In genomic region chr3:149377408-149378111, GRCh38 we compare ENCODE assay signal across 9 cellular contexts. TPM values are rescaled to one million over a fixed set of nuclear protein-coding genes. Genes with fewer than 3 reads are reported as not detected.
DNase-seq lines count a peak whose midpoint lies in the region; ATAC-seq, FAIRE-seq and TF ChIP-seq lines count a peak whose summit lies in the region.
"Had no signal": no experiment of that assay in that cellular context is flagged by ENCODE, and none has a peak within 500 bp of the region (broad histone marks: within the 10 kb centered on the region; RNA-seq: fewer than 3 reads in every experiment).

TM4SF1 (minus strand) TSS chr3:149377649; CDS start chr3:149377547, 102 bp downstream.

- dilution Hi-C loops in keratinocyte (cut with MboI; ENCODE audit: extremely low pct_ligation_motif_present, low sequenced_read_pairs): no loop called here

- peaks cover 26% of the 10 kb centered on the region for H3K79me2 ChIP-seq in keratinocyte (ENCODE audit: control insufficient read depth, insufficient read depth, low read length)

- H4K20me1 ChIP-seq in keratinocyte (ENCODE audit: control insufficient read depth, extremely low read depth, insufficient read depth, low read length): no peaks in the 10 kb centered on the region

- peak within 1 kb of the TSS; percentile 91 for H3K4me2 ChIP-seq in keratinocyte (ENCODE audit: control insufficient read depth, extremely low read depth, insufficient read depth, low read depth, low read length)

- no peaks in the 10 kb centered on the region for H3K36me3 Mint-ChIP-seq in activated naive CD4-positive, alpha-beta T cell treated with anti-CD3 and anti-CD28 coated beads, Interleukin-2, amount 50 U/mL, for 72 hours

- peak within 1 kb of the TSS; percentile 46 for H3K4me3 ChIP-seq in astrocyte of the cerebellum (ENCODE audit: low read depth, low read length)
- peak within 1 kb of the TSS; percentile 65 to 87 (median 83) for H3K4me3 ChIP-seq in keratinocyte (ENCODE audit: control insufficient read depth in 2 of 3, extremely low read depth in 1 of 3, insufficient read depth in 2 of 3, low read depth in 1 of 3, low read length in 3 of 3)
- H3K4me3 ChIP-seq in subcutaneous abdominal adipose tissue (ENCODE audit: low read depth in 1 of 5, low read length in 5 of 5): peak within 1 kb of the TSS; percentile 28 to 82 (median 62)

- no peaks in the 10 kb centered on the region for H3K9me1 ChIP-seq in keratinocyte (ENCODE audit: control insufficient read depth, extremely low read depth, insufficient read depth, low read length)

- TF ChIP-seq CTCF in astrocyte of the cerebellum (IDR thresholded peaks at IDR 0.05; ENCODE audit: low read depth, low read length, missing control alignments) (no peak), keratinocyte (optimal IDR thresholded peaks at IDR 0.05 in 1 of 3, IDR thresholded peaks at IDR 0.05 in 1 of 3, conservative IDR thresholded peaks at IDR 0.05 in 1 of 3; ENCODE audit: extremely low read depth in 1 of 3, insufficient read depth in 2 of 3, low read length in 3 of 3) (peak in 1 of 3 experiments; percentile 31)

- H3K27ac Mint-ChIP-seq in activated naive CD4-positive, alpha-beta T cell treated with anti-CD3 and anti-CD28 coated beads, Interleukin-2, amount 50 U/mL, for 72 hours: no peak within 1 kb of the TSS

- H3K9ac ChIP-seq in keratinocyte (ENCODE audit: control insufficient read depth, extremely low read depth, insufficient read depth, low read length) (peak within 1 kb of the TSS; percentile 93), subcutaneous abdominal adipose tissue (ENCODE audit: low read length in 5 of 5) (peak within 1 kb of the TSS; percentile 51 to 82 (median 67))

- H3K4me1 ChIP-seq in keratinocyte (ENCODE audit: control insufficient read depth, extremely low read depth, insufficient read depth, low read length) (peaks cover 55% of the 10 kb centered on the region), subcutaneous abdominal adipose tissue (ENCODE audit: control insufficient read depth in 5 of 5, insufficient read depth in 5 of 5, low read length in 5 of 5) (peaks cover 6 to 44% (median 33%) of the 10 kb centered on the region in 5 donors)

- no peaks in the 10 kb centered on the region for H3K9me3 ChIP-seq in keratinocyte (ENCODE audit: control insufficient read depth, low read depth, low read length)
- no peaks in the 10 kb centered on the region for H3K9me3 ChIP-seq in subcutaneous abdominal adipose tissue (ENCODE audit: control insufficient read depth in 5 of 5, low read length in 5 of 5)

- peak; percentile 16 to 22 for ATAC-seq in activated naive CD4-positive, alpha-beta T cell treated with anti-CD3 and anti-CD28 coated beads, Interleukin-2, amount 50 U/mL, for 72 hours
- ATAC-seq in HG03159 (IDR thresholded peaks at IDR 0.05; ENCODE audit: unreplicated experiment): no peak

- in situ Hi-C loops in astrocyte of the cerebellum (cut with HindIII; ENCODE audit: low sequenced_read_pairs): no loop called here

- peak within 1 kb of the TSS; percentile 31 for H2AFZ ChIP-seq in keratinocyte (ENCODE audit: control insufficient read depth, low read length)

- no peak for DNase-seq in activated naive CD4-positive, alpha-beta T cell treated with anti-CD3 and anti-CD28 coated beads, Interleukin-2, amount 50 U/mL, for 72 hours (ENCODE audit: low spot score in 2 of 2)
- no peak for DNase-seq in activated naive CD4-positive, alpha-beta T cell treated with Interleukin-2 at 50 U/mL for 16 hours
- DNase-seq in astrocyte of the cerebellum (ENCODE audit: low read depth) (peak; percentile 78), keratinocyte (ENCODE audit: low read depth, low spot score) (no peak), DMS79 (lab: John Stamatoyannopoulos, UW) (no peak), NCI-H2171 (lab: John Stamatoyannopoulos, UW) (no peak)
- DNase-seq: DND-41 had no signal

- H3K27me3 ChIP-seq in keratinocyte (ENCODE audit: control insufficient read depth, extremely low read depth, insufficient read depth, low read length) (no peaks in the 10 kb centered on the region), subcutaneous abdominal adipose tissue (ENCODE audit: control insufficient read depth in 5 of 5, insufficient read depth in 4 of 5, low read length in 5 of 5) (no peaks in the 10 kb centered on the region)

- H3K36me3 ChIP-seq in keratinocyte (ENCODE audit: control insufficient read depth in 2 of 2, extremely low read depth in 1 of 2, insufficient read depth in 2 of 2, low read length in 2 of 2) (peaks cover 8 to 15% of the 10 kb centered on the region in 2 experiments), subcutaneous abdominal adipose tissue (ENCODE audit: control insufficient read depth in 5 of 5, insufficient read depth in 5 of 5, low read length in 5 of 5) (peaks cover 0 to 17% (median 0%) of the 10 kb centered on the region in 5 donors)

- H3K9me3 Mint-ChIP-seq in activated naive CD4-positive, alpha-beta T cell treated with anti-CD3 and anti-CD28 coated beads, Interleukin-2, amount 50 U/mL, for 72 hours: no peaks in the 10 kb centered on the region

- H3K27ac ChIP-seq in keratinocyte (ENCODE audit: control insufficient read depth, insufficient read depth, low read length): peak within 1 kb of the TSS; percentile 96
- peak within 1 kb of the TSS; percentile 78 for H3K27ac ChIP-seq in subcutaneous abdominal adipose tissue (ENCODE audit: low read depth, low read length)

- FAIRE-seq in keratinocyte (lab: Jason Lieb, UNC): peak; percentile 94

RNA-seq across cellular contexts. Expression of gene TM4SF1, which starts in this region (rescaled TPM):
- not detected for total RNA-seq in activated naive CD4-positive, alpha-beta T cell treated with anti-CD3 and anti-CD28 coated beads, Interleukin-2, amount 50 U/mL, for 72 hours
- polyA plus RNA-seq in keratinocyte: 274 to 375 TPM (median 323 TPM) in 3 replicates
- 264 TPM for polyA plus RNA-seq in keratinocyte (2011; ENCODE audit: low read depth)
- polyA plus RNA-seq in keratinocyte (2011; cell fraction: cytosol; rRNA removed): 180 and 240 TPM in 2 replicates
- polyA plus RNA-seq in keratinocyte (2011; cell fraction: nucleus; rRNA removed): 579 and 691 TPM in 2 replicates
- 183 and 204 TPM in 2 replicates for polyA plus RNA-seq in keratinocyte (2012; ENCODE audit: low replicate concordance)
- polyA minus RNA-seq in keratinocyte: 72.1 to 465 TPM (median 388 TPM) in 3 replicates
- 143 TPM for polyA minus RNA-seq in keratinocyte (2011; cell fraction: cytosol; rRNA and poly(A)+ RNA removed)
- polyA minus RNA-seq in keratinocyte (2011; cell fraction: nucleus; rRNA and poly(A)+ RNA removed): 351 and 501 TPM in 2 replicates

Comparison
In these comparisons a context has a peak if more than half of its experiments do, and no peak if none do; other contexts are left out.
1. Peak in ATAC-seq in activated naive CD4-positive, alpha-beta T cell treated with anti-CD3 and anti-CD28 coated beads, Interleukin-2, amount 50 U/mL, for 72 hours; RNA of the gene not detected or under 1 TPM.